ENCODE assay signal across 1 cellular context in genomic region chr17:61334673-61335072, GRCh38.
TF ChIP-seq lines count a peak whose summit lies in the region.

No MANE protein-coding gene starts in this region.

TF ChIP-seq in A549, 52 proteins besides CTCF, POLR2A, EP300 and RAD21 (continued from another document):
- TF ChIP-seq REST (IDR thresholded peaks at IDR 0.05) (no peak), ZC3H11A (IDR thresholded peaks at IDR 0.05) (no peak), JUNB (IDR thresholded peaks at IDR 0.05) (no peak), HEYL (CRISPR knock-in tag; IDR thresholded peaks at IDR 0.05) (no peak), KDM1A (IDR thresholded peaks at IDR 0.05; ENCODE audit: low read depth) (no peak), USF2 (IDR thresholded peaks at IDR 0.05) (no peak)
